In genomic region chr13:51795419-51795818, GRCh38 we compare ENCODE assay signal across 27 cellular contexts. TPM values are rescaled to one million over a fixed set of nuclear protein-coding genes. Genes with fewer than 3 reads are reported as not detected.
"Had no signal": no experiment of that assay in that cellular context is flagged by ENCODE, and none has a peak within 500 bp of the region (broad histone marks: within the 10 kb centered on the region; RNA-seq: fewer than 3 reads in every experiment).

No MANE protein-coding gene starts in this region.

- H3K27ac Mint-ChIP-seq: activated CD8-positive, alpha-beta T cell treated with anti-CD3 and anti-CD28 coated beads, Interleukin-2, amount 10 ng/mL, durations not matched to agents 7 days and 5 days; activated T-helper 1 cell treated with anti-CD3 and anti-CD28 coated beads, Interleukin-12 subunit alpha, Interleukin-12 subunit beta, Interleukin-2, Interleukin-4 antibody, amounts not matched to agents 30 ng/mL and 10 ng/mL and 1 ng/mL, durations not matched to agents 14 hours and 24 hours and 36 hours; nephron progenitor cell; T-cell had no signal

- H3K9me3 ChIP-seq: breast epithelium, gastroesophageal sphincter, pancreas, right lobe of liver, thoracic aorta, upper lobe of right lung had no signal

- H3K4me3 ChIP-seq: breast epithelium, coronary artery, gastroesophageal sphincter, pancreas, right lobe of liver, skin epidermis, thoracic aorta, upper lobe of right lung had no signal

- H3K27me3 Mint-ChIP-seq: stimulated activated naive B cell treated with anti-CD40 and anti-IgM and Interleukin-4, amounts not matched to agents 10 μg/mL and 1 μg/mL and 100 μg/mL, for 72 hours; T-cell had no signal

- H3K4me3 Mint-ChIP-seq: activated CD8-positive, alpha-beta T cell treated with anti-CD3 and anti-CD28 coated beads, Interleukin-2, amount 10 ng/mL, durations not matched to agents 7 days and 5 days; activated T-helper 1 cell treated with anti-CD3 and anti-CD28 coated beads, Interleukin-12 subunit alpha, Interleukin-12 subunit beta, Interleukin-2, Interleukin-4 antibody, amounts not matched to agents 30 ng/mL and 10 ng/mL and 1 ng/mL, durations not matched to agents 14 hours and 24 hours and 36 hours; nephron progenitor cell; T-cell had no signal

- DNase-seq: activated CD4-positive, alpha-beta T cell treated with anti-CD3 and anti-CD28 coated beads for 1 hour; activated CD4-positive, alpha-beta T cell treated with anti-CD3 and anti-CD28 coated beads, Interleukin-2, amount 50 U/mL, for 1 hour; activated CD8-positive, alpha-beta T cell treated with anti-CD3 and anti-CD28 coated beads, Interleukin-2, amount 10 ng/mL, durations not matched to agents 7 days and 5 days; activated gamma-delta T cell; activated naive CD4-positive, alpha-beta T cell treated with anti-CD3 and anti-CD28 coated beads, Interleukin-2, amount 50 U/mL, for 16 hours; cerebellar nuclear complex; head of caudate nucleus; hypothalamus; left ventricle myocardium superior; mammary epithelial cell; nephron progenitor cell; right lobe of liver; stimulated activated CD4-positive, alpha-beta T cell treated with anti-CD3 and anti-CD28 coated beads, Interleukin-1b, Interleukin-23, amount 100 ng/mL, for 48 hours; stimulated activated naive B cell treated with anti-CD40 and anti-IgM and Interleukin-4, amounts not matched to agents 10 μg/mL and 1 μg/mL and 100 μg/mL, for 72 hours; T-cell; upper lobe of right lung; WERI-Rb-1 had no signal

- ATAC-seq: activated CD8-positive, alpha-beta T cell treated with anti-CD3 and anti-CD28 coated beads, Interleukin-2, amount 10 ng/mL, durations not matched to agents 7 days and 5 days; gastroesophageal sphincter; left ventricle myocardium superior; right lobe of liver; stimulated activated naive B cell treated with anti-CD40 and anti-IgM and Interleukin-4, amounts not matched to agents 10 μg/mL and 1 μg/mL and 100 μg/mL, for 72 hours; T-cell; upper lobe of right lung had no signal

- H3K27ac ChIP-seq: breast epithelium, coronary artery, epithelial cell of prostate, gastroesophageal sphincter, right lobe of liver, skin epidermis, thoracic aorta, upper lobe of right lung, WERI-Rb-1 had no signal

- H3K36me3 ChIP-seq: breast epithelium, pancreas, right lobe of liver, thoracic aorta, upper lobe of right lung, WERI-Rb-1 had no signal

- H3K4me1 ChIP-seq: breast epithelium, upper lobe of right lung had no signal

- H3K9me3 Mint-ChIP-seq: activated T-helper 1 cell treated with anti-CD3 and anti-CD28 coated beads, Interleukin-12 subunit alpha, Interleukin-12 subunit beta, Interleukin-2, Interleukin-4 antibody, amounts not matched to agents 30 ng/mL and 10 ng/mL and 1 ng/mL, durations not matched to agents 14 hours and 24 hours and 36 hours; nephron progenitor cell; stimulated activated naive B cell treated with anti-CD40 and anti-IgM and Interleukin-4, amounts not matched to agents 10 μg/mL and 1 μg/mL and 100 μg/mL, for 72 hours; T-cell had no signal

RNA-seq across cellular contexts. Expression of gene TMEM272, which starts 49.6 kb away (rescaled TPM):
- total RNA-seq: mammary epithelial cell, myocyte, pulmonary artery endothelial cell, thoracic aorta, upper lobe of right lung had no signal
